ENCODE assay signal across 24 cellular contexts in the genomic region with DNA sequence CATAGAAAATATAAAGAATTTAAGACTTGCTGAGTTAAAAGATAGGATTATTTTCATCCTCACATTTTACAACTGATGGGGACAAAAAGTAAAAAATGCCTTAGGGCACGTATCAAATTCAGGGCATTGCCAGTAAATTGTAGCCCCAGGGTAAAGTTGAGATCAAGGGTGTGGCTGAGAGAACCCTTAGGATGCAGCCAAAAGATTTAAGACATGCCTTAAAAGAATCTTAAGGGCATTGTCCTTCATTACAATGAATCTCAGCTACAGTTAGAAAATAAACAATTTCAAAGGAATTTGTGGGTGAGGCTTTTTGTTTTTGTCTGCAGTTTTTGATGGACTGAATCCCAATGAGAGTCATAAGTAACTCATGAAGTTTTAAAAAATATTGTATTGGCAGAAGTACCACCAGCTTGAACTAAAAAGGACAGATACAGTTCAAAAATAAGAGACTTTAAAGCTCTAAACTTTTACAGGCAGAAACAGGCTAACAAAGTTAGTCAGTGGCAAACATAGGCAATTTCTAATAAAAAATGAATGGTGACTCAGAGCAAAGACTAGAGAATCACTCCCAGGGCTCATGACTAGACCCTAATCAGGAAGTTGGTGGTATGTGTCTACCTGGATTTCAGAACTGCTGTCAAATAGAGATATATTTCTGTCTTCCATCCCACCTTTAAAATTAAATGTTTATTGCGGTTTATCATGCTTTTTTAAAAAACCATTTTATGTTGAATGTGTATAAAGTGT.
DNase-seq lines count a peak whose midpoint lies in the region; ATAC-seq lines count a peak whose summit lies in the region.
"Had no signal": no experiment of that assay in that cellular context is flagged by ENCODE, and none has a peak within 500 bp of the region (broad histone marks: within the 10 kb centered on the region; RNA-seq: fewer than 3 reads in every experiment).

No MANE protein-coding gene starts in this region.

- no peak overlapping the region for H3K4me3 ChIP-seq in MG63
- H3K4me3 ChIP-seq: psoas muscle had no signal

- ATAC-seq in GM18858 (IDR thresholded peaks at IDR 0.05; ENCODE audit: unreplicated experiment) (no peak), GM21723 (IDR thresholded peaks at IDR 0.05; ENCODE audit: unreplicated experiment) (no peak), Right ventricle myocardium superior (ENCODE audit: poor library complexity) (no peak)
- ATAC-seq: activated CD8-positive, alpha-beta memory T cell treated with anti-CD3 and anti-CD28 coated beads, Interleukin-2, amount 10 ng/mL, durations not matched to agents 7 days and 5 days; activated T-cell treated with anti-CD3 and anti-CD28 coated beads, Interleukin-2, amount 50 U/mL, for 72 hours; left colon; psoas muscle had no signal

- DNase-seq in GM04503 (ENCODE audit: low read depth), result peak; percentile 6
- peak; percentile 24 for DNase-seq in MG63
- DNase-seq in epithelial cell of prostate (ENCODE audit: low read depth, low spot score), result peak; percentile 33
- DNase-seq in Right ventricle myocardium superior, result no peak
- DNase-seq in NCI-H1436 (lab: John Stamatoyannopoulos, UW), result no peak
- DNase-seq: activated CD4-positive, alpha-beta T cell treated with anti-CD3 and anti-CD28 coated beads for 48 hours; activated CD8-positive, alpha-beta memory T cell treated with anti-CD3 and anti-CD28 coated beads, Interleukin-2, amount 10 ng/mL, durations not matched to agents 7 days and 5 days; activated T-cell treated with anti-CD3 and anti-CD28 coated beads, Interleukin-2, amount 50 U/mL, for 72 hours; anterior cingulate cortex; caudate nucleus; CD4-positive, alpha-beta memory T cell; DMS153; GF-D8; HCEC 1CT; left colon; mesenchymal stem cell; NCI-H1694 treated with DMSO at 0.1 percent for 48 hours; NCI-H2227 treated with DMSO at 0.1 percent for 48 hours; NCI-H774; nucleus accumbens; psoas muscle had no signal

- no peaks in the 10 kb centered on the region for H3K36me3 ChIP-seq in MG63

- H3K9me3 ChIP-seq in MG63, result peaks cover 8% of the 10 kb centered on the region
- H3K9me3 ChIP-seq: psoas muscle had no signal

- peak overlapping the region; percentile 18 for H3K27ac ChIP-seq in epithelial cell of prostate
- H3K27ac ChIP-seq: psoas muscle, VCaP had no signal

- intact Hi-C loops in Right ventricle myocardium superior (cut with DNase I), result no loop called here

- no peaks in the 10 kb centered on the region for H3K27me3 ChIP-seq in MG63

Comparison
In these comparisons a context has a peak if more than half of its experiments do, and no peak if none do; other contexts are left out.
1. DNase-seq: peak in GM04503 (single experiment), MG63 (single experiment) and epithelial cell of prostate (single experiment); none in Right ventricle myocardium superior (single experiment) and NCI-H1436 (single experiment).